ENCODE assay signal across 20 cellular contexts in genomic region chr3:16061491-16061890, GRCh38.
DNase-seq lines count a peak whose midpoint lies in the region; ATAC-seq, FAIRE-seq and TF ChIP-seq lines count a peak whose summit lies in the region.
"Had no signal": no experiment of that assay in that cellular context is flagged by ENCODE, and none has a peak within 500 bp of the region (broad histone marks: within the 10 kb centered on the region; RNA-seq: fewer than 3 reads in every experiment).

No MANE protein-coding gene starts in this region.

- POLR2A ChIA-PET in RWPE1 (lab: Yijun Ruan, JAX; ENCODE audit: low non-redundant PET): no interaction called here

- H3K4me3 Mint-ChIP-seq in stimulated activated naive CD8-positive, alpha-beta T cell treated with anti-CD3 and anti-CD28 coated beads, Interleukin-15, amount 100 ng/mL, for 72 hours: no peak overlapping the region
- H3K4me3 Mint-ChIP-seq: activated CD4-positive, alpha-beta T cell treated with anti-CD3 and anti-CD28 coated beads for 36 hours; activated naive CD4-positive, alpha-beta T cell treated with anti-CD3 and anti-CD28 coated beads, Interleukin-2, amount 10 ng/mL, durations not matched to agents 7 days and 5 days; B cell; immature natural killer cell; memory B cell; stimulated activated memory B cell treated with anti-CD40 and anti-IgM and Interleukin-4, amounts not matched to agents 10 μg/mL and 1 μg/mL and 100 μg/mL, for 72 hours had no signal

- H3K27ac Mint-ChIP-seq in stimulated activated naive CD8-positive, alpha-beta T cell treated with anti-CD3 and anti-CD28 coated beads, Interleukin-15, amount 100 ng/mL, for 72 hours: no peak overlapping the region
- H3K27ac Mint-ChIP-seq: activated CD4-positive, alpha-beta T cell treated with anti-CD3 and anti-CD28 coated beads for 36 hours; activated naive CD4-positive, alpha-beta T cell treated with anti-CD3 and anti-CD28 coated beads, Interleukin-2, amount 10 ng/mL, durations not matched to agents 7 days and 5 days; B cell; immature natural killer cell; memory B cell; stimulated activated memory B cell treated with anti-CD40 and anti-IgM and Interleukin-4, amounts not matched to agents 10 μg/mL and 1 μg/mL and 100 μg/mL, for 72 hours had no signal

- H3K9me3 ChIP-seq in SJSA1 (replicated peaks) (no peaks in the 10 kb centered on the region), skeletal muscle satellite cell (replicated peaks; ENCODE audit: low read length) (no peaks in the 10 kb centered on the region)

- peak overlapping the region; percentile 38 for H3K4me2 ChIP-seq in skeletal muscle satellite cell (ENCODE audit: low read length)
- H3K4me2 ChIP-seq: KMS-11 had no signal

- no peak for ATAC-seq in stimulated activated naive CD8-positive, alpha-beta T cell treated with anti-CD3 and anti-CD28 coated beads, Interleukin-15, amount 100 ng/mL, for 72 hours
- no peak for ATAC-seq in HG02885 (IDR thresholded peaks at IDR 0.05; ENCODE audit: poor library complexity, unreplicated experiment)
- ATAC-seq: activated CD4-positive, alpha-beta T cell treated with anti-CD3 and anti-CD28 coated beads for 36 hours; stimulated activated memory B cell treated with anti-CD40 and anti-IgM and Interleukin-4, amounts not matched to agents 10 μg/mL and 1 μg/mL and 100 μg/mL, for 72 hours had no signal

- peak overlapping the region; percentile 89 for H3K27ac ChIP-seq in SJSA1
- H3K27ac ChIP-seq in RWPE1: no peak overlapping the region
- H3K27ac ChIP-seq: KMS-11 had no signal

- peaks cover 6% of the 10 kb centered on the region for H3K27me3 Mint-ChIP-seq in stimulated activated naive CD8-positive, alpha-beta T cell treated with anti-CD3 and anti-CD28 coated beads, Interleukin-15, amount 100 ng/mL, for 72 hours

- DNase-seq in ELR (ENCODE audit: low read depth) (peak; percentile 60), SJSA1 (ENCODE audit: low read depth in 1 of 2, low spot score in 2 of 2) (no peak), fibroblast of mammary gland (ENCODE audit: low read depth) (peak; percentile 78), RWPE1 (ENCODE audit: low spot score) (no peak), frontal cortex (ENCODE audit: low spot score in 2 of 2) (no peak)
- no peak for DNase-seq in stimulated activated naive CD8-positive, alpha-beta T cell treated with anti-CD3 and anti-CD28 coated beads, Interleukin-15, amount 100 ng/mL, for 72 hours
- DNase-seq: activated CD4-positive, alpha-beta T cell treated with anti-CD3 and anti-CD28 coated beads for 36 hours; activated naive CD4-positive, alpha-beta T cell treated with anti-CD3 and anti-CD28 coated beads, Interleukin-2, amount 10 ng/mL, durations not matched to agents 7 days and 5 days; immature natural killer cell; NCI-H1417 treated with DMSO at 0.1 percent for 48 hours; SIG-M5; small intestine; T-helper 9 cell had no signal

- H3K4me1 ChIP-seq in SJSA1 (replicated peaks) (peaks cover 66% of the 10 kb centered on the region), skeletal muscle satellite cell (ENCODE audit: control insufficient read depth, insufficient read depth, low read length) (peaks cover 52% of the 10 kb centered on the region)

- no peak for FAIRE-seq in frontal cortex (lab: Jason Lieb, UNC)
- FAIRE-seq: bronchial epithelial cell, small intestine had no signal

- H3K4me3 ChIP-seq in SJSA1 (no peak overlapping the region), fibroblast of mammary gland (ENCODE audit: control insufficient read depth, low read depth, low read length) (no peak overlapping the region), skeletal muscle satellite cell (ENCODE audit: low read length) (no peak overlapping the region)

- no peaks in the 10 kb centered on the region for H3K9me3 Mint-ChIP-seq in stimulated activated naive CD8-positive, alpha-beta T cell treated with anti-CD3 and anti-CD28 coated beads, Interleukin-15, amount 100 ng/mL, for 72 hours
- H3K9me3 Mint-ChIP-seq: activated naive CD4-positive, alpha-beta T cell treated with anti-CD3 and anti-CD28 coated beads, Interleukin-2, amount 10 ng/mL, durations not matched to agents 7 days and 5 days; immature natural killer cell; memory B cell; stimulated activated memory B cell treated with anti-CD40 and anti-IgM and Interleukin-4, amounts not matched to agents 10 μg/mL and 1 μg/mL and 100 μg/mL, for 72 hours had no signal

- H3K4me1 Mint-ChIP-seq in stimulated activated naive CD8-positive, alpha-beta T cell treated with anti-CD3 and anti-CD28 coated beads, Interleukin-15, amount 100 ng/mL, for 72 hours: peaks cover 8% of the 10 kb centered on the region
- H3K4me1 Mint-ChIP-seq: activated CD4-positive, alpha-beta T cell treated with anti-CD3 and anti-CD28 coated beads for 36 hours; activated naive CD4-positive, alpha-beta T cell treated with anti-CD3 and anti-CD28 coated beads, Interleukin-2, amount 10 ng/mL, durations not matched to agents 7 days and 5 days; B cell; immature natural killer cell; memory B cell; stimulated activated memory B cell treated with anti-CD40 and anti-IgM and Interleukin-4, amounts not matched to agents 10 μg/mL and 1 μg/mL and 100 μg/mL, for 72 hours had no signal

- H3K36me3 ChIP-seq in SJSA1: no peaks in the 10 kb centered on the region
- H3K36me3 ChIP-seq in skeletal muscle satellite cell (ENCODE audit: insufficient read depth, low read length): no peaks in the 10 kb centered on the region

- TF ChIP-seq CTCF in fibroblast of mammary gland (conservative IDR thresholded peaks at IDR 0.05; ENCODE audit: control insufficient read depth, insufficient read depth, low read depth, low read length) (no peak), RWPE1 (conservative IDR thresholded peaks at IDR 0.05; ENCODE audit: low read depth) (no peak)

- peak overlapping the region; percentile 83 for H3K9ac ChIP-seq in skeletal muscle satellite cell (ENCODE audit: low read depth, low read length)
- H3K9ac ChIP-seq: KMS-11 had no signal

- H3K27me3 ChIP-seq in SJSA1 (replicated peaks) (no peaks in the 10 kb centered on the region), skeletal muscle satellite cell (ENCODE audit: control insufficient read depth, insufficient read depth, low read length) (no peaks in the 10 kb centered on the region)

- CTCF ChIA-PET in RWPE1 (lab: Yijun Ruan, JAX): no interaction called here

Comparison
In these comparisons a context has a peak if more than half of its experiments do, and no peak if none do; other contexts are left out.
1. DNase-seq: peak in ELR (single experiment) and fibroblast of mammary gland (single experiment); none in SJSA1 (0 of 2), stimulated activated naive CD8-positive, alpha-beta T cell treated with anti-CD3 and anti-CD28 coated beads, Interleukin-15, amount 100 ng/mL, for 72 hours (0 of 2), RWPE1 (single experiment) and frontal cortex (0 of 2).